ENCODE assay signal across 21 cellular contexts in the genomic region with DNA sequence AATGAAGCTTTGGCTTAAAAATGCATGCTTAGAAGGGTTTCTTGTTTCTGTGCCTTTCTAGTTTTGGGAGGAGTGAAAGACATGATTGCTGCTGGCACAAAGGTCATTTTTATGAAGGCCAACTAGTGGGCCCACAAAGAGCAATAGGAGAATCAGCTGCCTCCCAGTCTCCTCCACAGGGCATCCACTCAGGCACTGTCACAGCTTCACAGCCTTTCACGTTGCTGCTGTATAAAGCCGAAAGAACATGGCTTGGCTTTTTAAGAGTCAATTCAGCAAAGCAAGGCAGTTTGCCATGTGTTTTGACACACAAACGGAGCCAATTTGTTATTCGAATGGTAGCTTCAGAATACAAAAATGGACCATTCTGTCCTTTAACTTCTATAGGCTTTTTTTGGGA.
DNase-seq lines count a peak whose midpoint lies in the region; TF ChIP-seq lines count a peak whose summit lies in the region.
"Had no signal": no experiment of that assay in that cellular context is flagged by ENCODE, and none has a peak within 500 bp of the region (broad histone marks: within the 10 kb centered on the region; RNA-seq: fewer than 3 reads in every experiment).

No MANE protein-coding gene starts in this region.

- peak overlapping the region; percentile 4 for H2AFZ ChIP-seq in parathyroid adenoma

- H3K9ac ChIP-seq in parathyroid adenoma = no peak overlapping the region
- H3K9ac ChIP-seq: BLaER1 treated with 17β-estradiol and CSF1 and Interleukin-3, amounts not matched to agents 10 nM and 100 nM had no signal

- no peak overlapping the region for H3K4me2 ChIP-seq in parathyroid adenoma (ENCODE audit: low read length)
- H3K4me2 ChIP-seq: BLaER1 treated with 17β-estradiol and CSF1 and Interleukin-3, amounts not matched to agents 10 nM and 100 nM had no signal

- in situ Hi-C loops in G401 (cut with HindIII; ENCODE audit: low sequenced_read_pairs) = no loop called here

- DNase-seq in G401 (ENCODE audit: low spot score) (peak; percentile 15), hippocampal formation (lab: John Stamatoyannopoulos, UW) (peak; percentile 14 to 40), Caco-2 (no peak), DMS53 treated with DMSO at 0.1 percent for 48 hours (lab: John Stamatoyannopoulos, UW; ENCODE audit: unreplicated experiment) (no peak)
- DNase-seq in activated CD8-positive, alpha-beta memory T cell treated with anti-CD3 and anti-CD28 coated beads, Interleukin-2, amount 50 U/mL, for 48 hours = no peak
- DNase-seq: CD4-positive, alpha-beta memory T cell; DMS153; GF-D8; GOT3; Kasumi-1; NCI-H1417 treated with DMSO at 0.1 percent for 48 hours; NCI-H1930; NCI-H2171; NCI-H345; NCI-H524; NCI-H774; Peyer's patch; SJCRH30 had no signal

- no TSS peak for BruUV-seq in Caco-2 (replicated peaks; lab: Mats Ljungman, UMichigan)

- peaks cover 26% of the 10 kb centered on the region for H3K4me1 Mint-ChIP-seq in Caco-2 (ENCODE audit: low read depth, unreplicated experiment)

- no peaks in the 10 kb centered on the region for H3K36me3 Mint-ChIP-seq in Caco-2 (ENCODE audit: insufficient read depth, unreplicated experiment)
- H3K36me3 Mint-ChIP-seq: CD4-positive, alpha-beta memory T cell had no signal

- no peak for TF ChIP-seq CTCF in HEK293 (tag by site-specific recombination; IDR thresholded peaks at IDR 0.05)
- TF ChIP-seq CTCF in parathyroid adenoma (IDR thresholded peaks at IDR 0.05) = no peak
- no peak for TF ChIP-seq CTCF in Caco-2 (IDR thresholded peaks at IDR 0.05; ENCODE audit: insufficient read depth in 1 of 2, low read depth in 1 of 2, low read length in 1 of 2, severe bottlenecking in 1 of 2, unreplicated experiment in 1 of 2)

- H3K27ac Mint-ChIP-seq in Caco-2 (ENCODE audit: unreplicated experiment) = no peak overlapping the region
- H3K27ac Mint-ChIP-seq: CD4-positive, alpha-beta memory T cell had no signal

- no peak overlapping the region for H3K4me3 Mint-ChIP-seq in Caco-2 (ENCODE audit: unreplicated experiment)
- H3K4me3 Mint-ChIP-seq: CD4-positive, alpha-beta memory T cell had no signal

- H3K27me3 ChIP-seq in parathyroid adenoma (ENCODE audit: control insufficient read depth, insufficient read depth, low read length) (no peaks in the 10 kb centered on the region), Caco-2 (replicated peaks; ENCODE audit: control insufficient read depth, insufficient read depth, low read length) (no peaks in the 10 kb centered on the region)
- H3K27me3 ChIP-seq: BLaER1 treated with 17β-estradiol and CSF1 and Interleukin-3, amounts not matched to agents 10 nM and 100 nM; Peyer's patch; SJCRH30 had no signal

- no peaks in the 10 kb centered on the region for H3K9me3 ChIP-seq in HEK293 (ENCODE audit: control insufficient read depth, insufficient read depth, low read depth, low read length)
- H3K9me3 ChIP-seq in parathyroid adenoma (ENCODE audit: control insufficient read depth, low read length) = no peaks in the 10 kb centered on the region
- H3K9me3 ChIP-seq in Caco-2 = no peaks in the 10 kb centered on the region
- H3K9me3 ChIP-seq: BLaER1 treated with 17β-estradiol and CSF1 and Interleukin-3, amounts not matched to agents 10 nM and 100 nM; Peyer's patch had no signal

- H3K4me1 ChIP-seq in HEK293 (ENCODE audit: control insufficient read depth, insufficient read depth, low read length) = peaks cover 3% of the 10 kb centered on the region
- H3K4me1 ChIP-seq in parathyroid adenoma = peaks cover 15% of the 10 kb centered on the region
- peaks cover 9% of the 10 kb centered on the region; the same call in 1 of the 2 replicates for H3K4me1 ChIP-seq in Caco-2

- no peaks in the 10 kb centered on the region for H3K9me3 Mint-ChIP-seq in Caco-2 (ENCODE audit: unreplicated experiment)
- H3K9me3 Mint-ChIP-seq: CD4-positive, alpha-beta memory T cell had no signal

- no peaks in the 10 kb centered on the region for H3K36me3 ChIP-seq in HEK293 (ENCODE audit: control insufficient read depth in 2 of 2, insufficient read depth in 1 of 2, low read length in 2 of 2)
- H3K36me3 ChIP-seq in parathyroid adenoma (ENCODE audit: control insufficient read depth, insufficient read depth, low read length) = no peaks in the 10 kb centered on the region
- no peaks in the 10 kb centered on the region for H3K36me3 ChIP-seq in Caco-2 (ENCODE audit: control insufficient read depth, insufficient read depth, low read length)
- H3K36me3 ChIP-seq: BLaER1 treated with 17β-estradiol and CSF1 and Interleukin-3, amounts not matched to agents 10 nM and 100 nM; Peyer's patch; SJCRH30 had no signal

- no peak overlapping the region for H3K4me3 ChIP-seq in HEK293 (ENCODE audit: low read depth, low read length)
- H3K4me3 ChIP-seq in parathyroid adenoma (ENCODE audit: low read depth, low read length) = no peak overlapping the region
- H3K4me3 ChIP-seq in Caco-2 (ENCODE audit: low read depth, low read length) = no peak overlapping the region
- H3K4me3 ChIP-seq: BLaER1 treated with 17β-estradiol and CSF1 and Interleukin-3, amounts not matched to agents 10 nM and 100 nM; Peyer's patch; SJCRH30 had no signal

- intact Hi-C loops in Caco-2 (cut with micrococcal nuclease; ENCODE audit: unreplicated experiment) = loop anchor here (2.0 to 10.0 kb wide), 6 partner anchors 63 to 1623 kb away; a partner anchor contains a TSS

- no peak overlapping the region for H3K27ac ChIP-seq in HEK293 (ENCODE audit: extremely low read depth, low read depth, low read length)
- H3K27ac ChIP-seq in parathyroid adenoma = no peak overlapping the region
- H3K27ac ChIP-seq: BLaER1 treated with 17β-estradiol and CSF1 and Interleukin-3, amounts not matched to agents 10 nM and 100 nM; Peyer's patch; SJCRH30 had no signal

- no peaks in the 10 kb centered on the region for H3K27me3 Mint-ChIP-seq in Caco-2 (ENCODE audit: insufficient read depth, unreplicated experiment)

- H3K79me2 ChIP-seq in parathyroid adenoma = no peaks in the 10 kb centered on the region

- POLR2A ChIA-PET in HEK293 (lab: Yijun Ruan, JAX) = interaction anchor here (0.6 kb wide), 1 partner anchor 190 kb away, joined by 3 read pairs; no protein-coding TSS in a partner anchor
- POLR2A ChIA-PET in Caco-2 (lab: Charles Lee) = no interaction called here

- CTCF ChIA-PET in HEK293 (lab: Yijun Ruan, JAX) = interaction anchor here (0.5 to 2.8 kb wide), 13 partner anchors 9 to 1664 kb away, joined by 3 to 15 read pairs (median 3); no protein-coding TSS in a partner anchor
- CTCF ChIA-PET in Caco-2 (lab: Charles Lee) = interaction anchor here (0.6 to 3.2 kb wide), 3 partner anchors 20 to 116 kb away, joined by 3 to 12 read pairs (median 7); no protein-coding TSS in a partner anchor

TF ChIP-seq in HEK293, 187 proteins besides CTCF, POLR2A, EP300 and RAD21:
- TF ChIP-seq, protein P1, sequence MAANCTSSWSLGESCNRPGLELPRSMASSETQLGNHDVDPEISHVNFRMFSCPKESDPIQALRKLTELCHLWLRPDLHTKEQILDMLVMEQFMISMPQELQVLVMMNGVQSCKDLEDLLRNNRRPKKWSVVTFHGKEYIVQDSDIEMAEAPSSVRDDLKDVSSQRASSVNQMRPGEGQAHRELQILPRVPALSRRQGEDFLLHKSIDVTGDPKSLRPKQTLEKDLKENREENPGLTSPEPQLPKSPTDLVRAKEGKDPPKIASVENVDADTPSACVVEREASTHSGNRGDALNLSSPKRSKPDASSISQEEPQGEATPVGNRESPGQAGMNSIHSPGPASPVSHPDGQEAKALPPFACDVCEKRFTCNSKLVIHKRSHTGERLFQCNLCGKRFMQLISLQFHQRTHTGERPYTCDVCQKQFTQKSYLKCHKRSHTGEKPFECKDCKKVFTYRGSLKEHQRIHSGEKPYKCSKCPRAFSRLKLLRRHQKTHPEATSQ (tag by site-specific recombination; IDR thresholded peaks at IDR 0.05) = no peak
- TF ChIP-seq, protein P2, sequence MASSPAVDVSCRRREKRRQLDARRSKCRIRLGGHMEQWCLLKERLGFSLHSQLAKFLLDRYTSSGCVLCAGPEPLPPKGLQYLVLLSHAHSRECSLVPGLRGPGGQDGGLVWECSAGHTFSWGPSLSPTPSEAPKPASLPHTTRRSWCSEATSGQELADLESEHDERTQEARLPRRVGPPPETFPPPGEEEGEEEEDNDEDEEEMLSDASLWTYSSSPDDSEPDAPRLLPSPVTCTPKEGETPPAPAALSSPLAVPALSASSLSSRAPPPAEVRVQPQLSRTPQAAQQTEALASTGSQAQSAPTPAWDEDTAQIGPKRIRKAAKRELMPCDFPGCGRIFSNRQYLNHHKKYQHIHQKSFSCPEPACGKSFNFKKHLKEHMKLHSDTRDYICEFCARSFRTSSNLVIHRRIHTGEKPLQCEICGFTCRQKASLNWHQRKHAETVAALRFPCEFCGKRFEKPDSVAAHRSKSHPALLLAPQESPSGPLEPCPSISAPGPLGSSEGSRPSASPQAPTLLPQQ (tag by site-specific recombination; IDR thresholded peaks at IDR 0.05) = 0 out of 2 replicates have a peak, but pooled peaks have one; percentile 24
- TF ChIP-seq ZNF585B (tag by site-specific recombination; IDR thresholded peaks at IDR 0.05) = no peak
- TF ChIP-seq ZNF473 (tag by site-specific recombination; IDR thresholded peaks at IDR 0.05) = no peak
- no peak for TF ChIP-seq HOXA7 (CRISPR knock-in tag; IDR thresholded peaks at IDR 0.05; ENCODE audit: borderline replicate concordance)

Comparison
In these comparisons a context has a peak if more than half of its experiments do, and no peak if none do; other contexts are left out.
1. DNase-seq: peak in G401 (single experiment) and hippocampal formation (2 of 2); none in activated CD8-positive, alpha-beta memory T cell treated with anti-CD3 and anti-CD28 coated beads, Interleukin-2, amount 50 U/mL, for 48 hours (single experiment), Caco-2 (0 of 2) and DMS53 treated with DMSO at 0.1 percent for 48 hours (single experiment).